Comparison of ENCODE assay signal across 1 cellular context in genomic region chr2:170461875-170462274, GRCh38.
TF ChIP-seq lines count a peak whose summit lies in the region.

No MANE protein-coding gene starts in this region.

TF ChIP-seq in H1, 55 proteins besides CTCF, POLR2A, EP300 and RAD21:
- TF ChIP-seq CHD7 (IDR thresholded peaks at IDR 0.05; ENCODE audit: insufficient replicate concordance, low read length) (no peak), ASH2L (IDR thresholded peaks at IDR 0.05; ENCODE audit: low read length) (no peak), ATF3 (IDR thresholded peaks at IDR 0.05; ENCODE audit: insufficient read depth, low read depth, low read length) (no peak), EZH2 (IDR thresholded peaks at IDR 0.05; ENCODE audit: low read depth, low read length, severe bottlenecking) (no peak), SIN3A (conservative IDR thresholded peaks at IDR 0.05 in 1 of 2, IDR thresholded peaks at IDR 0.05 in 1 of 2; ENCODE audit: low read depth in 1 of 2, low read length in 2 of 2) (no peak), RXRA (IDR thresholded peaks at IDR 0.05; ENCODE audit: insufficient read depth, low read depth, low read length) (no peak), ZNF274 (IDR thresholded peaks at IDR 0.05; ENCODE audit: borderline replicate concordance, extremely low read depth, low read length) (no peak), CREB1 (IDR thresholded peaks at IDR 0.05) (no peak), CBX8 (IDR thresholded peaks at IDR 0.05; ENCODE audit: borderline replicate concordance, low read depth, low read length) (no peak), ATF2 (IDR thresholded peaks at IDR 0.05; ENCODE audit: low read length) (no peak), TAF7 (optimal IDR thresholded peaks at IDR 0.05; ENCODE audit: borderline replicate concordance, low read depth, low read length) (no peak), HDAC2 (IDR thresholded peaks at IDR 0.05; ENCODE audit: borderline replicate concordance in 1 of 2, low read depth in 2 of 2, low read length in 2 of 2) (no peak), MAX (IDR thresholded peaks at IDR 0.05) (no peak), GTF2F1 (IDR thresholded peaks at IDR 0.05; ENCODE audit: borderline replicate concordance, low read depth, low read length) (no peak), SUZ12 (IDR thresholded peaks at IDR 0.05; ENCODE audit: low read length) (no peak), POLR2AphosphoS5 (IDR thresholded peaks at IDR 0.05; ENCODE audit: low read depth, low read length) (no peak), BCL11A (IDR thresholded peaks at IDR 0.05; ENCODE audit: low read depth in 2 of 2, low read length in 2 of 2) (no peak), JUND (IDR thresholded peaks at IDR 0.05; ENCODE audit: low read length) (no peak)
TF ChIP-seq in H1: peak in this region for 0.
